Comparison of ENCODE assay signal across 16 cellular contexts in genomic region chr1:215287362-215287761, GRCh38.
"Had no signal": no experiment of that assay in that cellular context is flagged by ENCODE, and none has a peak within 500 bp of the region (broad histone marks: within the 10 kb centered on the region; RNA-seq: fewer than 3 reads in every experiment).

No MANE protein-coding gene starts in this region.

- DNase-seq: activated B cell treated with CpG ODN at 0.5 μM for 24 hours; activated CD4-positive, alpha-beta memory T cell treated with anti-CD3 and anti-CD28 coated beads for 36 hours; activated CD4-positive, alpha-beta T cell treated with anti-CD3 and anti-CD28 coated beads for 4 hours; activated T-cell treated with anti-CD3 and anti-CD28 coated beads for 4 hours; cerebellar nuclear complex; cortex of kidney; effector CD4-positive, alpha-beta T cell; foreskin melanocyte; kidney; midbrain; stimulated activated CD4-positive, alpha-beta T cell treated with anti-CD3 and anti-CD28 coated beads, Interleukin-2, amount 100 ng/mL, for 24 hours; stimulated activated naive CD4-positive, alpha-beta T cell treated with Interleukin-2 at 50 U/mL for 16 hours; substantia nigra; uterus had no signal

- ATAC-seq: esophagus mucosa, left lobe of liver had no signal
